ENCODE assay signal across 2 cellular contexts in the genomic region with DNA sequence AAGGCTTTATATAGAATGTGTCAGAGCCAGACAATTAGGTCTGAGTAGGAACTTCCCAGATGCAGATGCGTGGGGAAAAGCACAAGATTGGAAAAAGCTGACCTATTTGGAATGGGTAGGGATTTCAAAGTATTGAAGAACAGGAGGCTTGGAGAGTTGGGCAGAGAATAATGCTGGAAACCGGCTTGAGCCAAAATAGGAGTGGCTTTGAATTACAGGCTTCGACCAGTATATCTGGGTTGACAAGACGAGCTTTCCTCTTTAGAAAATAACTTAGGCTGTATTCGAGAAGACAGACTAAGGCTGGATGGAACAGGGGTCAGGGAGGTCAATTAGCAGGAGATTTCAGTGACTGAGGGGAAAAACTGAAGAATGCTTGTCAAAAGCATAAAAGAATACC.
TF ChIP-seq lines count a peak whose summit lies in the region.

No MANE protein-coding gene starts in this region.

TF ChIP-seq in GM23338, 12 proteins besides CTCF, POLR2A, EP300 and RAD21 (continued from another document):
- TF ChIP-seq, protein P1, sequence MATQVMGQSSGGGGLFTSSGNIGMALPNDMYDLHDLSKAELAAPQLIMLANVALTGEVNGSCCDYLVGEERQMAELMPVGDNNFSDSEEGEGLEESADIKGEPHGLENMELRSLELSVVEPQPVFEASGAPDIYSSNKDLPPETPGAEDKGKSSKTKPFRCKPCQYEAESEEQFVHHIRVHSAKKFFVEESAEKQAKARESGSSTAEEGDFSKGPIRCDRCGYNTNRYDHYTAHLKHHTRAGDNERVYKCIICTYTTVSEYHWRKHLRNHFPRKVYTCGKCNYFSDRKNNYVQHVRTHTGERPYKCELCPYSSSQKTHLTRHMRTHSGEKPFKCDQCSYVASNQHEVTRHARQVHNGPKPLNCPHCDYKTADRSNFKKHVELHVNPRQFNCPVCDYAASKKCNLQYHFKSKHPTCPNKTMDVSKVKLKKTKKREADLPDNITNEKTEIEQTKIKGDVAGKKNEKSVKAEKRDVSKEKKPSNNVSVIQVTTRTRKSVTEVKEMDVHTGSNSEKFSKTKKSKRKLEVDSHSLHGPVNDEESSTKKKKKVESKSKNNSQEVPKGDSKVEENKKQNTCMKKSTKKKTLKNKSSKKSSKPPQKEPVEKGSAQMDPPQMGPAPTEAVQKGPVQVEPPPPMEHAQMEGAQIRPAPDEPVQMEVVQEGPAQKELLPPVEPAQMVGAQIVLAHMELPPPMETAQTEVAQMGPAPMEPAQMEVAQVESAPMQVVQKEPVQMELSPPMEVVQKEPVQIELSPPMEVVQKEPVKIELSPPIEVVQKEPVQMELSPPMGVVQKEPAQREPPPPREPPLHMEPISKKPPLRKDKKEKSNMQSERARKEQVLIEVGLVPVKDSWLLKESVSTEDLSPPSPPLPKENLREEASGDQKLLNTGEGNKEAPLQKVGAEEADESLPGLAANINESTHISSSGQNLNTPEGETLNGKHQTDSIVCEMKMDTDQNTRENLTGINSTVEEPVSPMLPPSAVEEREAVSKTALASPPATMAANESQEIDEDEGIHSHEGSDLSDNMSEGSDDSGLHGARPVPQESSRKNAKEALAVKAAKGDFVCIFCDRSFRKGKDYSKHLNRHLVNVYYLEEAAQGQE (IDR thresholded peaks at IDR 0.05; ENCODE audit: unreplicated experiment): no peak
- TF ChIP-seq JUNB (IDR thresholded peaks at IDR 0.05; ENCODE audit: unreplicated experiment): no peak
- TF ChIP-seq CREB1 (CRISPR knock-in tag; IDR thresholded peaks at IDR 0.05; ENCODE audit: low read depth): no peak
- no peak for TF ChIP-seq EZH2phosphoT487 (IDR thresholded peaks at IDR 0.05; ENCODE audit: unreplicated experiment)
- TF ChIP-seq, protein P2, sequence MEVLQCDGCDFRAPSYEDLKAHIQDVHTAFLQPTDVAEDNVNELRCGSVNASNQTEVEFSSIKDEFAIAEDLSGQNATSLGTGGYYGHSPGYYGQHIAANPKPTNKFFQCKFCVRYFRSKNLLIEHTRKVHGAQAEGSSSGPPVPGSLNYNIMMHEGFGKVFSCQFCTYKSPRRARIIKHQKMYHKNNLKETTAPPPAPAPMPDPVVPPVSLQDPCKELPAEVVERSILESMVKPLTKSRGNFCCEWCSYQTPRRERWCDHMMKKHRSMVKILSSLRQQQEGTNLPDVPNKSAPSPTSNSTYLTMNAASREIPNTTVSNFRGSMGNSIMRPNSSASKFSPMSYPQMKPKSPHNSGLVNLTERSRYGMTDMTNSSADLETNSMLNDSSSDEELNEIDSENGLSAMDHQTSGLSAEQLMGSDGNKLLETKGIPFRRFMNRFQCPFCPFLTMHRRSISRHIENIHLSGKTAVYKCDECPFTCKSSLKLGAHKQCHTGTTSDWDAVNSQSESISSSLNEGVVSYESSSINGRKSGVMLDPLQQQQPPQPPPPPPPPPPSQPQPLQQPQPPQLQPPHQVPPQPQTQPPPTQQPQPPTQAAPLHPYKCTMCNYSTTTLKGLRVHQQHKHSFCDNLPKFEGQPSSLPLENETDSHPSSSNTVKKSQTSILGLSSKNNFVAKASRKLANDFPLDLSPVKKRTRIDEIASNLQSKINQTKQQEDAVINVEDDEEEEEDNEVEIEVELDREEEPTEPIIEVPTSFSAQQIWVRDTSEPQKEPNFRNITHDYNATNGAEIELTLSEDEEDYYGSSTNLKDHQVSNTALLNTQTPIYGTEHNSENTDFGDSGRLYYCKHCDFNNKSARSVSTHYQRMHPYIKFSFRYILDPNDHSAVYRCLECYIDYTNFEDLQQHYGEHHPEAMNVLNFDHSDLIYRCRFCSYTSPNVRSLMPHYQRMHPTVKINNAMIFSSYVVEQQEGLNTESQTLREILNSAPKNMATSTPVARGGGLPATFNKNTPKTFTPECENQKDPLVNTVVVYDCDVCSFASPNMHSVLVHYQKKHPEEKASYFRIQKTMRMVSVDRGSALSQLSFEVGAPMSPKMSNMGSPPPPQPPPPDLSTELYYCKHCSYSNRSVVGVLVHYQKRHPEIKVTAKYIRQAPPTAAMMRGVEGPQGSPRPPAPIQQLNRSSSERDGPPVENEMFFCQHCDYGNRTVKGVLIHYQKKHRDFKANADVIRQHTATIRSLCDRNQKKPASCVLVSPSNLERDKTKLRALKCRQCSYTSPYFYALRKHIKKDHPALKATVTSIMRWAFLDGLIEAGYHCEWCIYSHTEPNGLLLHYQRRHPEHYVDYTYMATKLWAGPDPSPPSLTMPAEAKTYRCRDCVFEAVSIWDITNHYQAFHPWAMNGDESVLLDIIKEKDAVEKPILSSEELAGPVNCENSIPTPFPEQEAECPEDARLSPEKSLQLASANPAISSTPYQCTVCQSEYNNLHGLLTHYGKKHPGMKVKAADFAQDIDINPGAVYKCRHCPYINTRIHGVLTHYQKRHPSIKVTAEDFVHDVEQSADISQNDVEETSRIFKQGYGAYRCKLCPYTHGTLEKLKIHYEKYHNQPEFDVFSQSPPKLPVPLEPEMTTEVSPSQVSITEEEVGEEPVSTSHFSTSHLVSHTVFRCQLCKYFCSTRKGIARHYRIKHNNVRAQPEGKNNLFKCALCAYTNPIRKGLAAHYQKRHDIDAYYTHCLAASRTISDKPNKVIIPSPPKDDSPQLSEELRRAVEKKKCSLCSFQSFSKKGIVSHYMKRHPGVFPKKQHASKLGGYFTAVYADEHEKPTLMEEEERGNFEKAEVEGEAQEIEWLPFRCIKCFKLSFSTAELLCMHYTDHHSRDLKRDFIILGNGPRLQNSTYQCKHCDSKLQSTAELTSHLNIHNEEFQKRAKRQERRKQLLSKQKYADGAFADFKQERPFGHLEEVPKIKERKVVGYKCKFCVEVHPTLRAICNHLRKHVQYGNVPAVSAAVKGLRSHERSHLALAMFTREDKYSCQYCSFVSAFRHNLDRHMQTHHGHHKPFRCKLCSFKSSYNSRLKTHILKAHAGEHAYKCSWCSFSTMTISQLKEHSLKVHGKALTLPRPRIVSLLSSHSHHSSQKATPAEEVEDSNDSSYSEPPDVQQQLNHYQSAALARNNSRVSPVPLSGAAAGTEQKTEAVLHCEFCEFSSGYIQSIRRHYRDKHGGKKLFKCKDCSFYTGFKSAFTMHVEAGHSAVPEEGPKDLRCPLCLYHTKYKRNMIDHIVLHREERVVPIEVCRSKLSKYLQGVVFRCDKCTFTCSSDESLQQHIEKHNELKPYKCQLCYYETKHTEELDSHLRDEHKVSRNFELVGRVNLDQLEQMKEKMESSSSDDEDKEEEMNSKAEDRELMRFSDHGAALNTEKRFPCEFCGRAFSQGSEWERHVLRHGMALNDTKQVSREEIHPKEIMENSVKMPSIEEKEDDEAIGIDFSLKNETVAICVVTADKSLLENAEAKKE (CRISPR knock-in tag; IDR thresholded peaks at IDR 0.05): no peak
- no peak for TF ChIP-seq ZNF114 (CRISPR knock-in tag; IDR thresholded peaks at IDR 0.05)
- TF ChIP-seq NANOG (IDR thresholded peaks at IDR 0.05; ENCODE audit: borderline replicate concordance): no peak
TF ChIP-seq in GM23338: peak in this region for 0.

TF ChIP-seq in WTC11, 78 proteins besides CTCF, POLR2A, EP300 and RAD21 (continued from another document):
- no peak for TF ChIP-seq ZNF532 (CRISPR knock-in tag; IDR thresholded peaks at IDR 0.05; ENCODE audit: borderline replicate concordance)
